ENCODE assay signal across 13 cellular contexts in genomic region chr2:135745545-135745944, GRCh38. TPM values are rescaled to one million over a fixed set of nuclear protein-coding genes. Genes with fewer than 3 reads are reported as not detected.
A peak's percentile ranks its signal among the peaks of the same experiment; 100 is the strongest.
DNase-seq lines count a peak whose midpoint lies in the region; ATAC-seq, FAIRE-seq and TF ChIP-seq lines count a peak whose summit lies in the region.
"Had no signal": no experiment of that assay in that cellular context is flagged by ENCODE, and none has a peak within 500 bp of the region (broad histone marks: within the 10 kb centered on the region; RNA-seq: fewer than 3 reads in every experiment).

No MANE protein-coding gene starts in this region.

- H3K27ac Mint-ChIP-seq in neural crest cell (ENCODE audit: unreplicated experiment): no peak overlapping the region

- no peak overlapping the region for H3K4me3 ChIP-seq in AG10803 (ENCODE audit: low read length)
- no peak overlapping the region for H3K4me3 ChIP-seq in endothelial cell of umbilical vein (replicated peaks in 1 of 3; ENCODE audit: insufficient read depth in 1 of 3, low read depth in 1 of 3, low read length in 3 of 3)
- no peak overlapping the region for H3K4me3 ChIP-seq in right lobe of liver
- H3K4me3 ChIP-seq: cardiac muscle cell, HAP-1 had no signal

- H3K27me3 ChIP-seq in endothelial cell of umbilical vein (ENCODE audit: control insufficient read depth in 2 of 2, insufficient read depth in 2 of 2, low read length in 2 of 2): no peaks in the 10 kb centered on the region
- no peaks in the 10 kb centered on the region for H3K27me3 ChIP-seq in right lobe of liver
- H3K27me3 ChIP-seq: cardiac muscle cell had no signal

- H3K9me3 ChIP-seq in endothelial cell of umbilical vein (replicated peaks; ENCODE audit: control insufficient read depth, insufficient read depth, low read length): no peaks in the 10 kb centered on the region
- no peaks in the 10 kb centered on the region for H3K9me3 ChIP-seq in right lobe of liver
- H3K9me3 ChIP-seq: HAP-1 had no signal

- H3K36me3 ChIP-seq in endothelial cell of umbilical vein (ENCODE audit: control insufficient read depth in 2 of 2, extremely low read depth in 1 of 2, insufficient read depth in 2 of 2, low read length in 2 of 2) (peaks cover 4 to 10% of the 10 kb centered on the region in 2 experiments), right lobe of liver (peaks cover 0 to 28% (median 10%) of the 10 kb centered on the region in 4 donors)

- TF ChIP-seq POLR2A in endothelial cell of umbilical vein (IDR thresholded peaks at IDR 0.05; ENCODE audit: low read depth, low read length) (no peak), right lobe of liver (IDR thresholded peaks at IDR 0.05) (no peak)

- WGBS in right lobe of liver (ENCODE audit: insufficient coverage, low coverage, low lambda C conversion rate, missing lambda C conversion rate): 85% methylated on average over 4 of the region's 4 CpGs

- DNase-seq in AG10803 (ENCODE audit: low read depth) (peak; percentile 73), NCI-H226 (peak; percentile 54), endothelial cell of umbilical vein (ENCODE audit: low read depth, low spot score) (peak; percentile 28), neural crest cell (ENCODE audit: low read depth, low spot score) (no peak), D341Med (ENCODE audit: low spot score) (no peak), right lobe of liver (no peak)
- no peak for DNase-seq in stimulated activated CD4-positive, alpha-beta T cell treated with anti-CD3 and anti-CD28 coated beads, Interleukin-2, amount 100 ng/mL, for 48 hours
- DNase-seq: activated T-cell treated with anti-CD3 and anti-CD28 coated beads, Interleukin-2, amount 50 U/mL, for 72 hours; NCI-H187 treated with DMSO at 0.1 percent for 48 hours had no signal

- peaks cover 71% of the 10 kb centered on the region for H3K79me2 ChIP-seq in endothelial cell of umbilical vein (ENCODE audit: control insufficient read depth, insufficient read depth, low read length)

- peak overlapping the region; percentile 66 for H3K4me3 Mint-ChIP-seq in neural crest cell

- H3K27ac ChIP-seq in endothelial cell of umbilical vein (ENCODE audit: insufficient read depth, low read depth, low read length): peak overlapping the region; percentile 18
- no peak overlapping the region for H3K27ac ChIP-seq in right lobe of liver
- H3K27ac ChIP-seq: C4-2B, cardiac muscle cell had no signal

- peak overlapping the region; percentile 47 for H3K4me2 ChIP-seq in endothelial cell of umbilical vein (ENCODE audit: insufficient read depth, low read length)

- H3K4me1 ChIP-seq in endothelial cell of umbilical vein (ENCODE audit: control insufficient read depth, extremely low read depth, insufficient read depth, low read length): peaks cover 29% of the 10 kb centered on the region
- peaks cover 0 to 15% (median 0%) of the 10 kb centered on the region in 4 donors for H3K4me1 ChIP-seq in right lobe of liver

- no peak for TF ChIP-seq CTCF in AG10803 (conservative IDR thresholded peaks at IDR 0.05; ENCODE audit: low read length)
- TF ChIP-seq CTCF in endothelial cell of umbilical vein (IDR thresholded peaks at IDR 0.05; ENCODE audit: extremely low read depth in 1 of 2, insufficient read depth in 1 of 2, low read depth in 1 of 2, low read length in 2 of 2): no peak
- no peak for TF ChIP-seq CTCF in neural crest cell (conservative IDR thresholded peaks at IDR 0.05)
- TF ChIP-seq CTCF in right lobe of liver (IDR thresholded peaks at IDR 0.05): no peak

- no peaks in the 10 kb centered on the region for H3K27me3 Mint-ChIP-seq in neural crest cell (ENCODE audit: low read depth)

- H3K9me3 Mint-ChIP-seq in neural crest cell: peaks cover 3% of the 10 kb centered on the region

- H3K9ac ChIP-seq in endothelial cell of umbilical vein (replicated peaks; ENCODE audit: extremely low read depth, insufficient read depth, low read length): no peak overlapping the region

- CTCF ChIA-PET in endothelial cell of umbilical vein (lab: Charles Lee): interaction anchor here (1.2 to 1.7 kb wide), 5 partner anchors 10 to 742 kb away, joined by 3 to 6 read pairs (median 4); no protein-coding TSS in a partner anchor

- peaks cover 9% of the 10 kb centered on the region for H3K36me3 Mint-ChIP-seq in neural crest cell (ENCODE audit: low read depth)

- intact Hi-C loops in endothelial cell of umbilical vein (cut with micrococcal nuclease): no loop called here
- intact Hi-C loops in right lobe of liver (cut with DNase I): no loop called here

- FAIRE-seq in endothelial cell of umbilical vein (lab: Jason Lieb, UNC): no peak

- dilution Hi-C loops in endothelial cell of umbilical vein (cut with MboI; ENCODE audit: extremely low pct_ligation_motif_present, low sequenced_read_pairs): no loop called here

- H2AFZ ChIP-seq in endothelial cell of umbilical vein (ENCODE audit: low read depth, low read length): no peak overlapping the region

- peaks cover 8% of the 10 kb centered on the region for H4K20me1 ChIP-seq in endothelial cell of umbilical vein (replicated peaks; ENCODE audit: control insufficient read depth, extremely low read depth, insufficient read depth, low read length)

- no peak for ATAC-seq in right lobe of liver
- no peak for ATAC-seq in HG03095 (IDR thresholded peaks at IDR 0.05; ENCODE audit: unreplicated experiment)
- ATAC-seq: activated T-cell treated with anti-CD3 and anti-CD28 coated beads, Interleukin-2, amount 50 U/mL, for 72 hours had no signal

- BruUV-seq in endothelial cell of umbilical vein (replicated peaks; lab: Mats Ljungman, UMichigan): no TSS peak

- no peaks in the 10 kb centered on the region for H3K9me1 ChIP-seq in endothelial cell of umbilical vein (replicated peaks; ENCODE audit: control insufficient read depth, extremely low read depth, insufficient read depth, low read length)

- POLR2A ChIA-PET in endothelial cell of umbilical vein (lab: Charles Lee): no interaction called here

- peaks cover 27% of the 10 kb centered on the region for H3K4me1 Mint-ChIP-seq in neural crest cell

TF ChIP-seq in endothelial cell of umbilical vein, 7 proteins besides CTCF, POLR2A, EP300 and RAD21:
- TF ChIP-seq FOS (IDR thresholded peaks at IDR 0.05; ENCODE audit: borderline replicate concordance, insufficient read depth, low read length): peak; percentile 42
- no peak for TF ChIP-seq POLR2AphosphoS5 (IDR thresholded peaks at IDR 0.05; ENCODE audit: insufficient read depth, low read depth, low read length)
- no peak for TF ChIP-seq EZH2 (IDR thresholded peaks at IDR 0.05; ENCODE audit: borderline replicate concordance, low read depth, low read length, severe bottlenecking)
- no peak for TF ChIP-seq MYC (IDR thresholded peaks at IDR 0.05; ENCODE audit: low read depth, low read length)
- TF ChIP-seq GATA2 (IDR thresholded peaks at IDR 0.05; ENCODE audit: insufficient read depth, insufficient read length, low read depth, low read length): no peak
- no peak for TF ChIP-seq MAX (IDR thresholded peaks at IDR 0.05; ENCODE audit: insufficient read depth, insufficient read length)
- TF ChIP-seq JUN (IDR thresholded peaks at IDR 0.05; ENCODE audit: borderline replicate concordance, insufficient read depth, insufficient read length, low read depth): peak; percentile 58

RNA-seq across cellular contexts. Expression of gene UBXN4, which starts 3.9 kb away (rescaled TPM):
- total RNA-seq in endothelial cell of umbilical vein: 103 and 108 TPM in 2 replicates
- polyA plus RNA-seq in endothelial cell of umbilical vein: 31.3 and 40.8 TPM in 2 replicates
- 41.0 and 53.7 TPM in 2 replicates for polyA plus RNA-seq in endothelial cell of umbilical vein (2011; cell fraction: cytosol; rRNA removed)
- 183 and 240 TPM in 2 replicates for polyA plus RNA-seq in endothelial cell of umbilical vein (2011; cell fraction: nucleus; rRNA removed)
- polyA plus RNA-seq in endothelial cell of umbilical vein (2012): 78.0 and 95.3 TPM in 2 replicates
- polyA minus RNA-seq in endothelial cell of umbilical vein: 53.0 and 61.9 TPM in 2 replicates
- polyA minus RNA-seq in endothelial cell of umbilical vein (2011; cell fraction: cytosol; rRNA and poly(A)+ RNA removed): 30.4 TPM
- 108 and 150 TPM in 2 replicates for polyA minus RNA-seq in endothelial cell of umbilical vein (2011; cell fraction: nucleus; rRNA and poly(A)+ RNA removed)
- 79.0 and 90.6 TPM in 2 replicates for total RNA-seq in neural crest cell
- 10 to 100 TPM; 49.4 to 78.2 (median 62.5) TPM for total RNA-seq in right lobe of liver

Comparison
In these comparisons a context has a peak if more than half of its experiments do, and no peak if none do; other contexts are left out.
1. DNase-seq: peak in AG10803 (single experiment), NCI-H226 (single experiment) and endothelial cell of umbilical vein (single experiment); none in neural crest cell (single experiment), D341Med (single experiment), right lobe of liver (0 of 3) and stimulated activated CD4-positive, alpha-beta T cell treated with anti-CD3 and anti-CD28 coated beads, Interleukin-2, amount 100 ng/mL, for 48 hours (0 of 2).